In the genomic region with DNA sequence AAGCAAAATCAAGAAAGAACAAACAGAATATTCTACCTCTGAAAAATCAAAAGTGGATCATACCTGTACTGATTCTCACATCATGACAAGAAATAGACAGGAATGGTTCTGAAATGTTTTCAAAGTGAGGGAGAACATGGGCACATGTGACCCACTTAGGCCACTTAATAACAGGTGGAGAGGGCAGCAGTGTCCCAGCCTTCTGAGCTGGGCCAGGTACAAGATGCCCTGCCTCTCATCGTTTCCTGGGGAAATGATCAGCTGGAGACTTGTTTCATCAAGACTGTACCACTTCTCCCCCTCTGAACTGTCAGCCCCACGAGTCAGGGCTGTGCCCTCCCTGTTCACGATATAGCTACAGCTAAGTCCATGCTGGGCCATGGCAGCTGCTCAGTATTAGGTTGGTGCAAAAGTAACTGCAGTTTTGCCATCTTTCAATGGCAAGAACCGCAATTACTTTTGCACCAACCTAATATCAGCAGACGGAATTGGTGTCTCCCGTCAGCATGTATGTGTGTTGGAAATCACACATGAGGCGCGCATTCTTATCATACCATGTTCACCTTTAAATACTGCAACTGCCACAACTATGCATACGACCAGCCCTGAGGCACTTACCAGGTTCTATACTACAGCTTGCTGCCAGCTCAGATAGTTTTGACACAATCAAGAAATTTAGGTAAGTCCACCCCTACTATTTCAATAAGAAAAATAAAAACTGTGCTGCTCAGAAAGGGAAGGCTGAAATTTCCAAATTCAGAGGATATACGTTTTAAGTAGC, we compare ENCODE assay signal across 25 cellular contexts.
DNase-seq lines count a peak whose midpoint lies in the region; ATAC-seq and TF ChIP-seq lines count a peak whose summit lies in the region.
"Had no signal": no experiment of that assay in that cellular context is flagged by ENCODE, and none has a peak within 500 bp of the region (broad histone marks: within the 10 kb centered on the region; RNA-seq: fewer than 3 reads in every experiment).

No MANE protein-coding gene starts in this region.

- no peaks in the 10 kb centered on the region for H3K9me3 Mint-ChIP-seq in activated CD4-positive, alpha-beta T cell treated with anti-CD3 and anti-CD28 coated beads for 36 hours (ENCODE audit: low read depth)
- H3K9me3 Mint-ChIP-seq: activated CD4-positive, alpha-beta T cell treated with anti-CD3 and anti-CD28 coated beads, Interleukin-2, amount 10 ng/mL, durations not matched to agents 7 days and 5 days; activated naive CD8-positive, alpha-beta T cell treated with anti-CD3 and anti-CD28 coated beads, Interleukin-2, amount 50 U/mL, for 24 hours; activated T-helper 2 cell treated with anti-CD3 and anti-CD28 coated beads, Interferon-gamma antibody, Interleukin-2, Interleukin-4, amounts not matched to agents 10 μg/mL and 5 μg/mL and 100 μg/mL, durations not matched to agents 14 hours and 24 hours and 36 hours; natural killer cell; stimulated activated naive CD8-positive, alpha-beta T cell treated with anti-CD3 and anti-CD28 coated beads, Interleukin-15, Interleukin-2, amounts not matched to agents 100 ng/mL and 50 ng/mL, for 24 hours had no signal

- CTCF ChIA-PET in activated CD4-positive, alpha-beta T cell treated with anti-CD3 and anti-CD28 coated beads for 36 hours (lab: Charles Lee), result no interaction called here

- intact Hi-C loops in activated CD4-positive, alpha-beta T cell treated with anti-CD3 and anti-CD28 coated beads for 36 hours (cut with DNase I, micrococcal nuclease), result no loop called here
- intact Hi-C loops in stomach (cut with DNase I; ENCODE audit: low total_unique reads), result no loop called here

- H3K9me3 ChIP-seq in mesodermal cell (ENCODE audit: control insufficient read depth, low read length) (no peaks in the 10 kb centered on the region), stomach (no peaks in the 10 kb centered on the region)
- H3K9me3 ChIP-seq: uterus had no signal

- H3K4me3 ChIP-seq in mesodermal cell (ENCODE audit: extremely low read depth, insufficient read depth, low read length, poor library complexity, severe bottlenecking) (no peak overlapping the region), stomach (no peak overlapping the region)
- H3K4me3 ChIP-seq: uterus had no signal

- peak overlapping the region; percentile 71 for H3K27ac Mint-ChIP-seq in activated CD4-positive, alpha-beta T cell treated with anti-CD3 and anti-CD28 coated beads for 36 hours
- H3K27ac Mint-ChIP-seq: activated CD4-positive, alpha-beta T cell treated with anti-CD3 and anti-CD28 coated beads, Interleukin-2, amount 10 ng/mL, durations not matched to agents 7 days and 5 days; activated naive CD8-positive, alpha-beta T cell treated with anti-CD3 and anti-CD28 coated beads, Interleukin-2, amount 50 U/mL, for 24 hours; activated T-helper 2 cell treated with anti-CD3 and anti-CD28 coated beads, Interferon-gamma antibody, Interleukin-2, Interleukin-4, amounts not matched to agents 10 μg/mL and 5 μg/mL and 100 μg/mL, durations not matched to agents 14 hours and 24 hours and 36 hours; B cell; stimulated activated naive CD8-positive, alpha-beta T cell treated with anti-CD3 and anti-CD28 coated beads, Interleukin-15, Interleukin-2, amounts not matched to agents 100 ng/mL and 50 ng/mL, for 24 hours had no signal

- WGBS in mesodermal cell (ENCODE audit: insufficient coverage in 2 of 2), 2 experiments, result 89 to 98% methylated on average over 7 to 8 of the region's 10 CpGs
- 77 to 88% (median 85%) methylated on average over 10 of the region's 10 CpGs for WGBS in stomach, 5 donors

- H3K4me1 ChIP-seq in mesodermal cell (ENCODE audit: control insufficient read depth, insufficient read depth, low read length, poor library complexity, severe bottlenecking) (peaks cover 53% of the 10 kb centered on the region), stomach (peaks cover 51 to 71% (median 61%) of the 10 kb centered on the region in 4 donors)

- POLR2A ChIA-PET in activated CD4-positive, alpha-beta T cell treated with anti-CD3 and anti-CD28 coated beads for 36 hours (lab: Charles Lee), result no interaction called here

- no peak for DNase-seq in activated CD4-positive, alpha-beta T cell treated with anti-CD3 and anti-CD28 coated beads for 36 hours
- no peak for DNase-seq in activated CD4-positive, alpha-beta T cell treated with anti-CD3 and anti-CD28 coated beads, Interleukin-2, amount 50 U/mL, for 48 hours
- no peak for DNase-seq in stomach
- DNase-seq in Ammon's horn (ENCODE audit: low spot score), result no peak
- no peak for DNase-seq in DMS 273 (lab: John Stamatoyannopoulos, UW; ENCODE audit: unreplicated experiment)
- DNase-seq: 8988T; activated CD4-positive, alpha-beta T cell treated with anti-CD3 and anti-CD28 coated beads, Interleukin-2, amount 10 ng/mL, durations not matched to agents 7 days and 5 days; activated CD8-positive, alpha-beta memory T cell treated with anti-CD3 and anti-CD28 coated beads, Interleukin-2, amount 50 U/mL, for 4 hours; activated naive CD8-positive, alpha-beta T cell treated with anti-CD3 and anti-CD28 coated beads, Interleukin-2, amount 50 U/mL, for 24 hours; DMS79 treated with DMSO at 0.1 percent for 48 hours; foreskin melanocyte; natural killer cell; NCI-H1436 treated with DMSO at 0.1 percent for 48 hours; NCI-H69; posterior cingulate gyrus; stimulated activated CD4-positive, alpha-beta T cell treated with anti-CD3 and anti-CD28 coated beads, Interleukin-4, amount 100 ng/mL, for 1 hour; uterus had no signal

- H3K4me3 Mint-ChIP-seq in activated CD4-positive, alpha-beta T cell treated with anti-CD3 and anti-CD28 coated beads for 36 hours, result no peak overlapping the region
- H3K4me3 Mint-ChIP-seq: activated CD4-positive, alpha-beta T cell treated with anti-CD3 and anti-CD28 coated beads, Interleukin-2, amount 10 ng/mL, durations not matched to agents 7 days and 5 days; activated naive CD8-positive, alpha-beta T cell treated with anti-CD3 and anti-CD28 coated beads, Interleukin-2, amount 50 U/mL, for 24 hours; B cell; natural killer cell; stimulated activated naive CD8-positive, alpha-beta T cell treated with anti-CD3 and anti-CD28 coated beads, Interleukin-15, Interleukin-2, amounts not matched to agents 100 ng/mL and 50 ng/mL, for 24 hours had no signal

- TF ChIP-seq CTCF in stomach (IDR thresholded peaks at IDR 0.05), result no peak

- peaks cover 8% of the 10 kb centered on the region for H3K36me3 Mint-ChIP-seq in activated CD4-positive, alpha-beta T cell treated with anti-CD3 and anti-CD28 coated beads for 36 hours (ENCODE audit: low read depth)
- H3K36me3 Mint-ChIP-seq: natural killer cell had no signal

- TF ChIP-seq EP300 in stomach (IDR thresholded peaks at IDR 0.05), result no peak

- H3K36me3 ChIP-seq in mesodermal cell (ENCODE audit: control insufficient read depth, insufficient read depth, low read length), result no peaks in the 10 kb centered on the region
- H3K36me3 ChIP-seq in stomach, result peaks cover 0 to 9% (median 0%) of the 10 kb centered on the region in 4 donors
- H3K36me3 ChIP-seq: uterus had no signal

- H3K4me1 Mint-ChIP-seq in activated CD4-positive, alpha-beta T cell treated with anti-CD3 and anti-CD28 coated beads for 36 hours, result no peaks in the 10 kb centered on the region
- H3K4me1 Mint-ChIP-seq: activated CD4-positive, alpha-beta T cell treated with anti-CD3 and anti-CD28 coated beads, Interleukin-2, amount 10 ng/mL, durations not matched to agents 7 days and 5 days; activated naive CD8-positive, alpha-beta T cell treated with anti-CD3 and anti-CD28 coated beads, Interleukin-2, amount 50 U/mL, for 24 hours; B cell; natural killer cell had no signal

- H3K27me3 Mint-ChIP-seq in activated CD4-positive, alpha-beta T cell treated with anti-CD3 and anti-CD28 coated beads for 36 hours, result no peaks in the 10 kb centered on the region
- H3K27me3 Mint-ChIP-seq: activated CD4-positive, alpha-beta T cell treated with anti-CD3 and anti-CD28 coated beads, Interleukin-2, amount 10 ng/mL, durations not matched to agents 7 days and 5 days; activated naive CD8-positive, alpha-beta T cell treated with anti-CD3 and anti-CD28 coated beads, Interleukin-2, amount 50 U/mL, for 24 hours; B cell; stimulated activated naive CD8-positive, alpha-beta T cell treated with anti-CD3 and anti-CD28 coated beads, Interleukin-15, Interleukin-2, amounts not matched to agents 100 ng/mL and 50 ng/mL, for 24 hours had no signal

- no peak for TF ChIP-seq POLR2A in stomach (IDR thresholded peaks at IDR 0.05)

- H3K27ac ChIP-seq in angular gyrus (ENCODE audit: low read depth, low read length) (peak overlapping the region; percentile 70), mesodermal cell (ENCODE audit: low read depth, low read length, severe bottlenecking) (peak overlapping the region; percentile 68), stomach (peak overlapping the region in 3 of 5 donors; percentile 66 to 82 (median 79))
- H3K27ac ChIP-seq: epithelial cell of prostate, HL-60 had no signal

- no peak for ATAC-seq in activated CD4-positive, alpha-beta T cell treated with anti-CD3 and anti-CD28 coated beads for 36 hours
- ATAC-seq in GM19035 (IDR thresholded peaks at IDR 0.05; ENCODE audit: unreplicated experiment), result no peak
- ATAC-seq: activated naive CD8-positive, alpha-beta T cell treated with anti-CD3 and anti-CD28 coated beads, Interleukin-2, amount 50 U/mL, for 24 hours; natural killer cell had no signal

- H3K27me3 ChIP-seq in stomach, result no peaks in the 10 kb centered on the region
- H3K27me3 ChIP-seq: uterus had no signal
